ENCODE assay signal across 18 cellular contexts in the genomic region with DNA sequence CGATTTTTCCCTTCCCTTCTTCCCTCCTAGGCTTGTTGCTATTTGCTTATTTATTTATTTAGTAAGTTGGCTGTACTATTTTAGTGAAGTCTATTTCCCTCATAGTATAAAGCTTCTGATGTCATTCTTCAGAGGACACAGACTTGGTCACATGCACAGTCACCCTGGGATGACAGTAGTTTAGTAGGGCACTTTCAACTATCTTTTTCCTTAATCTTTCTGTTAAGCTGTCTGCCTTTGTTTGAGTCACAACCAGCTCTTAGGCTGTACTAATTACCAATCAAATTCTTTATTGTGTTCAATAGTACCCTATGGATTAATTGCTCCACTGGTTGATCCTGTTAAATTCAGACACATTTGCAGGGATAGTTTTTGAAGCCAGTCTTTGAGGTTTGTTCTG.
DNase-seq lines count a peak whose midpoint lies in the region; ATAC-seq lines count a peak whose summit lies in the region.
"Had no signal": no experiment of that assay in that cellular context is flagged by ENCODE, and none has a peak within 500 bp of the region (broad histone marks: within the 10 kb centered on the region; RNA-seq: fewer than 3 reads in every experiment).

No MANE protein-coding gene starts in this region.

- DNase-seq in NCI-H82 (lab: John Stamatoyannopoulos, UW) (peak; percentile 9), NCI-H82 treated with DMSO at 0.1 percent for 48 hours (lab: John Stamatoyannopoulos, UW; ENCODE audit: unreplicated experiment) (no peak), OCI-M1 (lab: John Stamatoyannopoulos, UW) (peak; percentile 83), kidney tubule cell (ENCODE audit: low spot score) (peak; percentile 6), NCI-H510A treated with DMSO at 0.1 percent for 48 hours (lab: John Stamatoyannopoulos, UW) (no peak)
- no peak for DNase-seq in stimulated activated CD4-positive, alpha-beta T cell treated with anti-CD3 and anti-CD28 coated beads, Interleukin-15, amount 100 ng/mL, for 24 hours
- DNase-seq: CD4-positive, CD25-positive, alpha-beta regulatory T cell; GOT3; HCEC 1CT; KBM-7; NCI-H1048; NCI-H1417 treated with DMSO at 0.1 percent for 48 hours; NCI-H1694 treated with DMSO at 0.1 percent for 48 hours; NCI-H2081; NCI-H2227 treated with DMSO at 0.1 percent for 48 hours; Right ventricle myocardium superior; RPMI8226 had no signal

- ATAC-seq in HG03045 (IDR thresholded peaks at IDR 0.05; ENCODE audit: unreplicated experiment): no peak

Comparison
In these comparisons a context has a peak if more than half of its experiments do, and no peak if none do; other contexts are left out.
1. DNase-seq: peak in NCI-H82 (single experiment), OCI-M1 (single experiment) and kidney tubule cell (single experiment); none in NCI-H82 treated with DMSO at 0.1 percent for 48 hours (single experiment), NCI-H510A treated with DMSO at 0.1 percent for 48 hours (single experiment) and stimulated activated CD4-positive, alpha-beta T cell treated with anti-CD3 and anti-CD28 coated beads, Interleukin-15, amount 100 ng/mL, for 24 hours (single experiment).